24 cellular contexts compared by ENCODE assay signal in genomic region chr13:72199640-72200039, GRCh38.
"Had no signal": no experiment of that assay in that cellular context is flagged by ENCODE, and none has a peak within 500 bp of the region (broad histone marks: within the 10 kb centered on the region; RNA-seq: fewer than 3 reads in every experiment).

No MANE protein-coding gene starts in this region.

- H3K27me3 ChIP-seq: dorsolateral prefrontal cortex, gastrocnemius medialis, heart right ventricle, neural progenitor cell, ovary, stomach, transverse colon had no signal

- H3K4me1 ChIP-seq: gastrocnemius medialis, neural progenitor cell, stomach had no signal

- H3K9me3 Mint-ChIP-seq: neural progenitor cell had no signal

- H3K36me3 ChIP-seq: gastrocnemius medialis, heart right ventricle, neural progenitor cell, ovary, stomach, thoracic aorta, transverse colon had no signal

- H3K4me1 Mint-ChIP-seq: natural killer cell had no signal

- H3K9ac ChIP-seq: neural progenitor cell had no signal

- H3K4me2 ChIP-seq: neural progenitor cell had no signal

- H3K4me3 Mint-ChIP-seq: natural killer cell, neural progenitor cell had no signal

- H3K36me3 Mint-ChIP-seq: natural killer cell, neural progenitor cell had no signal

- H3K27ac Mint-ChIP-seq: natural killer cell, neural progenitor cell, progenitor cell of endocrine pancreas had no signal

- H3K4me3 ChIP-seq: coronary artery, dorsolateral prefrontal cortex, gastrocnemius medialis, heart right ventricle, mucosa of descending colon, neural progenitor cell, ovary, stomach, thoracic aorta, transverse colon had no signal

- H3K27ac ChIP-seq: coronary artery, dorsolateral prefrontal cortex, gastrocnemius medialis, heart right ventricle, neural progenitor cell, ovary, stomach, thoracic aorta, transverse colon had no signal

- DNase-seq: dorsolateral prefrontal cortex; effector CD8-positive, alpha-beta T cell; gastrocnemius medialis; heart right ventricle; hypothalamus; islet precursor cell; mammary epithelial cell; mucosa of descending colon; natural killer cell; nucleus accumbens; ovary; right cardiac atrium; small intestine; stimulated activated CD4-positive, alpha-beta T cell treated with anti-CD3 and anti-CD28 coated beads, Interleukin-12 subunit alpha, Interleukin-12 subunit beta, amount 100 ng/mL, for 4 hours; stimulated activated naive CD4-positive, alpha-beta T cell; stomach; substantia nigra; transverse colon had no signal

- H3K9me3 ChIP-seq: gastrocnemius medialis, heart right ventricle, mucosa of descending colon, ovary, stomach, thoracic aorta, transverse colon had no signal

- H3K27me3 Mint-ChIP-seq: progenitor cell of endocrine pancreas had no signal

- ATAC-seq: esophagus mucosa, gastrocnemius medialis, heart right ventricle, left lobe of liver, mucosa of descending colon, natural killer cell, right cardiac atrium had no signal

- H2AFZ ChIP-seq: neural progenitor cell had no signal
